ENCODE assay signal across 14 cellular contexts in genomic region chr7:32074787-32075570, GRCh38. TPM values are rescaled to one million over a fixed set of nuclear protein-coding genes. Genes with fewer than 3 reads are reported as not detected.
DNase-seq lines count a peak whose midpoint lies in the region.
"Had no signal": no experiment of that assay in that cellular context is flagged by ENCODE, and none has a peak within 500 bp of the region (broad histone marks: within the 10 kb centered on the region; RNA-seq: fewer than 3 reads in every experiment).

No MANE protein-coding gene starts in this region.

- H3K4me3 Mint-ChIP-seq in activated CD4-positive, alpha-beta T cell treated with anti-CD3 and anti-CD28 coated beads, Interleukin-2, amount 10 ng/mL, durations not matched to agents 24 days and 14 days = no peak overlapping the region

- peak overlapping the region; percentile 97 for H3K27ac ChIP-seq in layer of hippocampus (ENCODE audit: low read depth, low read length)
- peak overlapping the region; percentile 97 for H3K27ac ChIP-seq in substantia nigra (ENCODE audit: low read depth, low read length, poor library complexity, severe bottlenecking)

- in situ Hi-C loops in G401 (cut with HindIII; ENCODE audit: low sequenced_read_pairs) = no loop called here

- H3K27me3 Mint-ChIP-seq in activated CD4-positive, alpha-beta T cell treated with anti-CD3 and anti-CD28 coated beads, Interleukin-2, amount 10 ng/mL, durations not matched to agents 24 days and 14 days = peaks cover 8% of the 10 kb centered on the region

- H3K9me3 Mint-ChIP-seq in activated CD4-positive, alpha-beta T cell treated with anti-CD3 and anti-CD28 coated beads, Interleukin-2, amount 10 ng/mL, durations not matched to agents 24 days and 14 days = no peaks in the 10 kb centered on the region

- H3K27me3 ChIP-seq in layer of hippocampus (ENCODE audit: control insufficient read depth, insufficient read depth, low read length) = no peaks in the 10 kb centered on the region

- no peak overlapping the region for H3K27ac Mint-ChIP-seq in activated CD4-positive, alpha-beta T cell treated with anti-CD3 and anti-CD28 coated beads, Interleukin-2, amount 10 ng/mL, durations not matched to agents 24 days and 14 days

- H3K36me3 Mint-ChIP-seq in activated CD4-positive, alpha-beta T cell treated with anti-CD3 and anti-CD28 coated beads, Interleukin-2, amount 10 ng/mL, durations not matched to agents 24 days and 14 days (ENCODE audit: low read depth) = no peaks in the 10 kb centered on the region

- intact Hi-C loops in activated CD4-positive, alpha-beta T cell treated with anti-CD3 and anti-CD28 coated beads, Interleukin-2, amount 10 ng/mL, durations not matched to agents 24 days and 14 days (cut with micrococcal nuclease) = no loop called here

- H3K4me1 Mint-ChIP-seq in activated CD4-positive, alpha-beta T cell treated with anti-CD3 and anti-CD28 coated beads, Interleukin-2, amount 10 ng/mL, durations not matched to agents 24 days and 14 days = no peaks in the 10 kb centered on the region

- DNase-seq in C1 segment of cervical spinal cord (lab: John Stamatoyannopoulos, UW) (peak in 8 of 14 donors; percentile 33 to 72 (median 60)), anterior cingulate cortex (lab: John Stamatoyannopoulos, UW) (peak in 40 of 58 donors; percentile 16 to 83 (median 55)), substantia nigra (lab: John Stamatoyannopoulos, UW) (peak in 40 of 49 donors; percentile 17 to 83 (median 61)), G401 (ENCODE audit: low spot score) (no peak)
- DNase-seq in activated CD4-positive, alpha-beta T cell treated with anti-CD3 and anti-CD28 coated beads, Interleukin-2, amount 10 ng/mL, durations not matched to agents 24 days and 14 days = no peak
- DNase-seq in activated CD4-positive, CD25-positive, alpha-beta regulatory T cell treated with anti-CD3 and anti-CD28 coated beads, Interleukin-2, amount 50 U/mL, for 72 hours = no peak
- DNase-seq: BE2C, GOT3, KBM-7, NCI-H1092, NCI-H2227 treated with DMSO at 0.1 percent for 48 hours, NCI-H526 treated with DMSO at 0.1 percent for 48 hours, PC-3 had no signal

RNA-seq across cellular contexts. Expression of gene PDE1C, which starts 4.8 kb away (rescaled TPM):
- total RNA-seq in G401 (2014; rRNA removed; shearing (Covaris generic)) = not detected in 2 replicates
- total RNA-seq in activated CD4-positive, alpha-beta T cell treated with anti-CD3 and anti-CD28 coated beads, Interleukin-2, amount 10 ng/mL, durations not matched to agents 24 days and 14 days = not detected in 2 replicates

Comparison
In these comparisons a context has a peak if more than half of its experiments do, and no peak if none do; other contexts are left out.
1. DNase-seq: peak in C1 segment of cervical spinal cord (8 of 14), anterior cingulate cortex (40 of 58) and substantia nigra (40 of 49); none in G401 (single experiment), activated CD4-positive, alpha-beta T cell treated with anti-CD3 and anti-CD28 coated beads, Interleukin-2, amount 10 ng/mL, durations not matched to agents 24 days and 14 days (single experiment) and activated CD4-positive, CD25-positive, alpha-beta regulatory T cell treated with anti-CD3 and anti-CD28 coated beads, Interleukin-2, amount 50 U/mL, for 72 hours (single experiment).